ENCODE assay signal across 1 cellular context in genomic region chr10:3197354-3198003, GRCh38.
TF ChIP-seq lines count a peak whose summit lies in the region.

No MANE protein-coding gene starts in this region.

TF ChIP-seq in HepG2, 621 proteins besides CTCF, POLR2A, EP300 and RAD21 (continued from another document):
- TF ChIP-seq, protein P1, sequence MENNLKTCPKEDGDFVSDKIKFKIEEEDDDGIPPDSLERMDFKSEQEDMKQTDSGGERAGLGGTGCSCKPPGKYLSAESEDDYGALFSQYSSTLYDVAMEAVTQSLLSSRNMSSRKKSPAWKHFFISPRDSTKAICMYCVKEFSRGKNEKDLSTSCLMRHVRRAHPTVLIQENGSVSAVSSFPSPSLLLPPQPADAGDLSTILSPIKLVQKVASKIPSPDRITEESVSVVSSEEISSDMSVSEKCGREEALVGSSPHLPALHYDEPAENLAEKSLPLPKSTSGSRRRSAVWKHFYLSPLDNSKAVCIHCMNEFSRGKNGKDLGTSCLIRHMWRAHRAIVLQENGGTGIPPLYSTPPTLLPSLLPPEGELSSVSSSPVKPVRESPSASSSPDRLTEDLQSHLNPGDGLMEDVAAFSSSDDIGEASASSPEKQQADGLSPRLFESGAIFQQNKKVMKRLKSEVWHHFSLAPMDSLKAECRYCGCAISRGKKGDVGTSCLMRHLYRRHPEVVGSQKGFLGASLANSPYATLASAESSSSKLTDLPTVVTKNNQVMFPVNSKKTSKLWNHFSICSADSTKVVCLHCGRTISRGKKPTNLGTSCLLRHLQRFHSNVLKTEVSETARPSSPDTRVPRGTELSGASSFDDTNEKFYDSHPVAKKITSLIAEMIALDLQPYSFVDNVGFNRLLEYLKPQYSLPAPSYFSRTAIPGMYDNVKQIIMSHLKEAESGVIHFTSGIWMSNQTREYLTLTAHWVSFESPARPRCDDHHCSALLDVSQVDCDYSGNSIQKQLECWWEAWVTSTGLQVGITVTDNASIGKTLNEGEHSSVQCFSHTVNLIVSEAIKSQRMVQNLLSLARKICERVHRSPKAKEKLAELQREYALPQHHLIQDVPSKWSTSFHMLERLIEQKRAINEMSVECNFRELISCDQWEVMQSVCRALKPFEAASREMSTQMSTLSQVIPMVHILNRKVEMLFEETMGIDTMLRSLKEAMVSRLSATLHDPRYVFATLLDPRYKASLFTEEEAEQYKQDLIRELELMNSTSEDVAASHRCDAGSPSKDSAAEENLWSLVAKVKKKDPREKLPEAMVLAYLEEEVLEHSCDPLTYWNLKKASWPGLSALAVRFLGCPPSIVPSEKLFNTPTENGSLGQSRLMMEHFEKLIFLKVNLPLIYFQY (CRISPR knock-in tag; IDR thresholded peaks at IDR 0.05; ENCODE audit: borderline replicate concordance) = 0 out of 2 replicates have a peak, but pooled peaks have one; percentile 35
